ENCODE assay signal across 8 cellular contexts in the genomic region with DNA sequence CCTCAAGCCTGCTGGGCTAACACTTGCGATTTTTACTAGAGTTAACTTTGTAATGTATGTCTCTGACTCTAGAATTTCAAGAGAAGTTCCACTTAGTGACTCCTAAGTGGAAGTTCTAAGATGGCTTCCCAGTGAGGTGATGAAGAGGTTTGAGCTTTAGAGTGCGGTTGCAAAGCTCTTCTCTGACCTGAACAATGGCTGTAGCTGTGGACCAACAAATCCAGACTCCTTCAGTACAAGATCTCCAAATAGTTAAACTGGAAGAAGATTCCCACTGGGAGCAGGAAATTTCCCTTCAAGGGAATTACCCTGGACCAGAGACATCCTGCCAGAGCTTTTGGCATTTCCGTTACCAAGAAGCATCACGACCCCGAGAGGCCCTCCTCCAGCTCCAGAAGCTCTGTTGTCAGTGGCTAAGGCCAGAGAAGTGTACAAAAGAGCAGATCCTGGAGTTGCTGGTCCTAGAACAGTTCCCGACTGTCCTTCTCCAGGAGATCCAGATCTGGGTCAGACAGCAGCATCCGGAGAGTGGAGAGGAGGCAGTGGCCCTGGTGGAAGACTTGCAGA. TPM values are rescaled to one million over a fixed set of nuclear protein-coding genes. Genes with fewer than 3 reads are reported as not detected.
A peak's percentile ranks its signal among the peaks of the same experiment; 100 is the strongest.
DNase-seq lines count a peak whose midpoint lies in the region; ATAC-seq and TF ChIP-seq lines count a peak whose summit lies in the region.

No MANE protein-coding gene starts in this region.

- TF ChIP-seq CTCF in GM12865 (IDR thresholded peaks at IDR 0.05; ENCODE audit: insufficient read depth, low read depth, low read length, missing control alignments) (no peak), omental fat pad (IDR thresholded peaks at IDR 0.05) (no peak)

- 29 to 41% methylated on average over 7 of the region's 7 CpGs for WGBS in esophagus, 2 donors

- peak overlapping the region; percentile 61 for H3K4me3 ChIP-seq in GM12865 (ENCODE audit: low read depth, low read length)
- peak overlapping the region; percentile 53 to 68 for H3K4me3 ChIP-seq in esophagus (ENCODE audit: low read depth in 1 of 2, low read length in 2 of 2)
- H3K4me3 ChIP-seq in rectal smooth muscle tissue (ENCODE audit: low read length): peak overlapping the region; percentile 88

- peak overlapping the region; percentile 78 to 91 for H3K27ac ChIP-seq in esophagus (ENCODE audit: low read depth in 2 of 2, low read length in 1 of 2)
- H3K27ac ChIP-seq in rectal smooth muscle tissue (ENCODE audit: low read depth, low read length): peak overlapping the region; percentile 89

- H3K27me3 ChIP-seq in esophagus (ENCODE audit: control insufficient read depth in 1 of 2, insufficient read depth in 2 of 2, low read length in 2 of 2) (no peaks in the 10 kb centered on the region), rectal smooth muscle tissue (ENCODE audit: control insufficient read depth, insufficient read depth, low read length) (no peaks in the 10 kb centered on the region)

- ATAC-seq in omental fat pad (ENCODE audit: low FRiP score) (no peak), HG03460 (IDR thresholded peaks at IDR 0.05; ENCODE audit: unreplicated experiment) (no peak)

- H3K4me1 ChIP-seq in esophagus (ENCODE audit: control insufficient read depth in 2 of 2, insufficient read depth in 2 of 2, low read length in 1 of 2): peaks cover 0 to 3% of the 10 kb centered on the region in 2 donors
- peaks cover 17% of the 10 kb centered on the region for H3K4me1 ChIP-seq in rectal smooth muscle tissue (ENCODE audit: control insufficient read depth, insufficient read depth, low read length)

- no peaks in the 10 kb centered on the region for H3K9me3 ChIP-seq in esophagus (ENCODE audit: control insufficient read depth in 2 of 2, insufficient read depth in 1 of 2, low read depth in 1 of 2, low read length in 1 of 2)

- DNase-seq in GM12865 (ENCODE audit: low read depth) (no peak), SK-N-DZ (ENCODE audit: low spot score) (peak; percentile 23), omental fat pad (ENCODE audit: low spot score) (no peak), DMS153 treated with DMSO at 0.1 percent for 48 hours (lab: John Stamatoyannopoulos, UW; ENCODE audit: unreplicated experiment) (no peak)
- no peak for DNase-seq in activated effector memory CD4-positive, alpha-beta T cell treated with Interleukin-2 at 50 U/mL for 16 hours

- peak overlapping the region; percentile 71 for H3K9ac ChIP-seq in rectal smooth muscle tissue (ENCODE audit: low read length)

- H3K36me3 ChIP-seq in esophagus (ENCODE audit: control insufficient read depth in 2 of 2, insufficient read depth in 2 of 2, low read length in 1 of 2) (no peaks in the 10 kb centered on the region), rectal smooth muscle tissue (ENCODE audit: control insufficient read depth, insufficient read depth, low read length) (no peaks in the 10 kb centered on the region)

RNA-seq across cellular contexts. Expression of a gene that starts 22.3 kb away (rescaled TPM):
- polyA plus RNA-seq in SK-N-DZ (2014; cell fraction: cytosol; rRNA removed): 24.1 and 34.5 TPM in 2 replicates
- polyA plus RNA-seq in SK-N-DZ (2014; cell fraction: nucleus; rRNA removed): 57.5 and 59.6 TPM in 2 replicates
- 10 to 100 TPM; 15.8 to 16.6 TPM for polyA plus RNA-seq in esophagus
- 10 to 100 TPM; 13.7 to 26.8 (median 20.4) TPM for total RNA-seq in omental fat pad

RNA-seq across cellular contexts. Expression of a gene that starts 26.2 kb away (rescaled TPM):
- 4.5 and 5.5 TPM in 2 replicates for polyA plus RNA-seq in SK-N-DZ (2014; cell fraction: cytosol; rRNA removed)
- 3.5 and 9.3 TPM in 2 replicates for polyA plus RNA-seq in SK-N-DZ (2014; cell fraction: nucleus; rRNA removed)
- polyA plus RNA-seq in esophagus: 1 to 10 TPM; 1.5 to 5.2 TPM
- total RNA-seq in omental fat pad: 10 to 100 TPM; 18.4 to 89.3 (median 29.9) TPM

RNA-seq across cellular contexts. Expression of a gene that starts 31.0 kb away (rescaled TPM):
- polyA plus RNA-seq in SK-N-DZ (2014; cell fraction: cytosol; rRNA removed): 64.9 and 72.6 TPM in 2 replicates
- 21.9 and 28.3 TPM in 2 replicates for polyA plus RNA-seq in SK-N-DZ (2014; cell fraction: nucleus; rRNA removed)
- under 1 TPM; 0.71 to 0.81 TPM for polyA plus RNA-seq in esophagus
- total RNA-seq in omental fat pad: 10 to 100 TPM in 3 of 4 donors, 1 to 10 TPM in 1; 8.4 to 16.3 (median 13.0) TPM
